Comparison of ENCODE assay signal across 18 cellular contexts in genomic region chr9:113776194-113776593, GRCh38.
"Had no signal": no experiment of that assay in that cellular context is flagged by ENCODE, and none has a peak within 500 bp of the region (broad histone marks: within the 10 kb centered on the region; RNA-seq: fewer than 3 reads in every experiment).

No MANE protein-coding gene starts in this region.

- H3K4me3 Mint-ChIP-seq: naive B cell; stimulated activated memory B cell treated with anti-CD40 and anti-IgM and Interleukin-4, amounts not matched to agents 10 μg/mL and 1 μg/mL and 100 μg/mL, for 72 hours; stimulated activated naive CD8-positive, alpha-beta T cell treated with anti-CD3 and anti-CD28 coated beads, Interleukin-15, Interleukin-2, amounts not matched to agents 100 ng/mL and 50 ng/mL, for 24 hours had no signal

- H3K27me3 ChIP-seq: heart left ventricle, tibial artery, upper lobe of left lung, uterus had no signal

- H3K36me3 ChIP-seq: heart left ventricle, neutrophil, spleen, tibial artery, upper lobe of left lung, uterus had no signal

- H3K9me3 ChIP-seq: neutrophil, tibial artery, upper lobe of left lung, uterus had no signal

- H3K36me3 Mint-ChIP-seq: naive B cell; stimulated activated memory B cell treated with anti-CD40 and anti-IgM and Interleukin-4, amounts not matched to agents 10 μg/mL and 1 μg/mL and 100 μg/mL, for 72 hours had no signal

- H3K4me1 ChIP-seq: spleen, uterus had no signal

- H3K4me3 ChIP-seq: coronary artery, heart left ventricle, spleen, tibial artery, upper lobe of left lung, uterus had no signal

- H3K27me3 Mint-ChIP-seq: stimulated activated memory B cell treated with anti-CD40 and anti-IgM and Interleukin-4, amounts not matched to agents 10 μg/mL and 1 μg/mL and 100 μg/mL, for 72 hours had no signal

- H3K4me1 Mint-ChIP-seq: stimulated activated memory B cell treated with anti-CD40 and anti-IgM and Interleukin-4, amounts not matched to agents 10 μg/mL and 1 μg/mL and 100 μg/mL, for 72 hours had no signal

- H3K27ac Mint-ChIP-seq: naive B cell; stimulated activated memory B cell treated with anti-CD40 and anti-IgM and Interleukin-4, amounts not matched to agents 10 μg/mL and 1 μg/mL and 100 μg/mL, for 72 hours; stimulated activated naive CD8-positive, alpha-beta T cell treated with anti-CD3 and anti-CD28 coated beads, Interleukin-15, Interleukin-2, amounts not matched to agents 100 ng/mL and 50 ng/mL, for 24 hours had no signal

- DNase-seq: effector CD8-positive, alpha-beta T cell; foreskin melanocyte; heart left ventricle; hippocampal formation; kidney glomerular epithelial cell; naive B cell; posterior cingulate gyrus; spleen; stimulated activated CD4-positive, alpha-beta T cell treated with anti-CD3 and anti-CD28 coated beads, Interleukin-15, amount 100 ng/mL, for 24 hours; stimulated activated CD4-positive, alpha-beta T cell treated with anti-CD3 and anti-CD28 coated beads, Interleukin-1b, Interleukin-23, amount 100 ng/mL, for 48 hours; stimulated activated CD4-positive, alpha-beta T cell treated with anti-CD3 and anti-CD28 coated beads, Interleukin-4, amount 100 ng/mL, for 24 hours; tibial artery; upper lobe of left lung; uterus had no signal
